ENCODE assay signal across 19 cellular contexts in the genomic region with DNA sequence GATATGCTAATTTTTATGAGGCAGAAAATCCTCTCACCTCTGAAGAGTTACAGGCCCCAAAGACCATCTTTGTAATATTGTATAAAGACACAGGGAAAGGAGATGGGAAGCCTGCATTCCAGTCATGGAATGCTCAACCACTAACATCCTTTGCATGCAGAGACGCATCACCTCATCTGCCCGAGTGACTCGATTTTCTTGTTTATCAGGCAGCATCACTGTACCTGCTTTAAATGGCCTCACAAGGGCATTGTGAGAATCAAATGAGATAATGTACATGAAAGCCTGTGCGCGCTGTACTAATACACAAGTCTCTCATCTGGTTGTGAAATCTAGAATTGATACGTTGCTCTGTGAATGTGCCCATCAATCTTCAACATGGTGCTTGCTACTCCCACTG. TPM values are rescaled to one million over a fixed set of nuclear protein-coding genes. Genes with fewer than 3 reads are reported as not detected.
A peak's percentile ranks its signal among the peaks of the same experiment; 100 is the strongest.
DNase-seq lines count a peak whose midpoint lies in the region; TF ChIP-seq lines count a peak whose summit lies in the region.
"Had no signal": no experiment of that assay in that cellular context is flagged by ENCODE, and none has a peak within 500 bp of the region (broad histone marks: within the 10 kb centered on the region; RNA-seq: fewer than 3 reads in every experiment).

No MANE protein-coding gene starts in this region.

- H4K12ac ChIP-seq in trophoblast cell (ENCODE audit: low read depth, low read length): no peak overlapping the region

- H3K4me1 Mint-ChIP-seq in MCF 10A (ENCODE audit: insufficient read depth, unreplicated experiment): no peaks in the 10 kb centered on the region

- H4K20me1 ChIP-seq in mammary epithelial cell (ENCODE audit: insufficient read depth, low read length) (no peaks in the 10 kb centered on the region), GM23248 (ENCODE audit: insufficient read depth) (no peaks in the 10 kb centered on the region)

- intact Hi-C loops in mammary epithelial cell (cut with micrococcal nuclease) (no loop called here), MCF 10A (cut with micrococcal nuclease) (no loop called here)

- WGBS in mammary epithelial cell (ENCODE audit: low coverage, missing lambda C conversion rate): 13% methylated on average over 6 of the region's 6 CpGs
- no CpG with 5 or more reads among the region's 6 CpGs for WGBS in trophoblast cell (ENCODE audit: extremely low coverage, insufficient coverage, insufficient read length)
- 84 to 91% methylated on average over 6 of the region's 6 CpGs for WGBS in GM23248 (ENCODE audit: low coverage in 1 of 2, low lambda C conversion rate in 2 of 2, missing lambda C conversion rate in 2 of 2), 2 experiments

- H3K27me3 ChIP-seq in mammary epithelial cell (ENCODE audit: insufficient read depth, low read length) (no peaks in the 10 kb centered on the region), trophoblast cell (ENCODE audit: insufficient read depth, low read length) (no peaks in the 10 kb centered on the region), GM23248 (replicated peaks; ENCODE audit: insufficient read depth) (no peaks in the 10 kb centered on the region)

- H3K4me1 ChIP-seq in mammary epithelial cell (ENCODE audit: insufficient read depth, low read length) (peaks cover 9% of the 10 kb centered on the region), trophoblast cell (ENCODE audit: control insufficient read depth in 1 of 2, insufficient read depth in 2 of 2, low read length in 2 of 2) (peaks cover 0 to 4% of the 10 kb centered on the region in 2 experiments), GM23248 (ENCODE audit: insufficient read depth) (no peaks in the 10 kb centered on the region)
- H3K4me1 ChIP-seq: Caco-2 had no signal

- CTCF ChIA-PET in mammary epithelial cell (lab: Charles Lee; ENCODE audit: low non-redundant PET): no interaction called here
- CTCF ChIA-PET in MCF 10A (lab: Yijun Ruan, JAX): interaction anchor here (0.6 to 1.4 kb wide), 4 partner anchors 9 to 419 kb away, joined by 3 to 5 read pairs (median 4); no protein-coding TSS in a partner anchor

- H3K9me2 ChIP-seq in GM23248 (ENCODE audit: insufficient read depth): no peaks in the 10 kb centered on the region

- DNase-seq in mammary epithelial cell: peak; percentile 37
- DNase-seq in MCF 10A (ENCODE audit: unreplicated experiment): no peak
- peak; percentile 14 for DNase-seq in coronary artery (ENCODE audit: low spot score)
- DNase-seq in epithelial cell of prostate (ENCODE audit: low read depth, low spot score): peak; percentile 27
- peak; percentile 27 to 63 for DNase-seq in trophoblast cell
- DNase-seq in stimulated activated CD4-positive, alpha-beta T cell treated with anti-CD3 and anti-CD28 coated beads, Interleukin-4, amount 100 ng/mL, for 1 hour: no peak
- no peak for DNase-seq in GM23248
- DNase-seq in caudate nucleus (lab: John Stamatoyannopoulos, UW): no peak
- DNase-seq: Caco-2; CD8-positive, alpha-beta memory T cell; GOT3 had no signal

- H3K18ac ChIP-seq in trophoblast cell (ENCODE audit: low read length): no peak overlapping the region

- no peak overlapping the region for H3K27ac Mint-ChIP-seq in MCF 10A (ENCODE audit: low read depth, unreplicated experiment)
- H3K27ac Mint-ChIP-seq: CD8-positive, alpha-beta memory T cell had no signal

- no peaks in the 10 kb centered on the region for H3K9me3 Mint-ChIP-seq in MCF 10A (ENCODE audit: unreplicated experiment)

- H3K4me3 ChIP-seq in mammary epithelial cell (replicated peaks in 1 of 3; ENCODE audit: insufficient read depth in 1 of 3, low read depth in 2 of 3, low read length in 3 of 3): no peak overlapping the region
- H3K4me3 ChIP-seq in coronary artery: no peak overlapping the region
- H3K4me3 ChIP-seq in trophoblast cell (ENCODE audit: low read depth, low read length): no peak overlapping the region
- H3K4me3 ChIP-seq in GM23248: no peak overlapping the region
- H3K4me3 ChIP-seq: GM12878, HAP-1 had no signal

- no peak overlapping the region for H2BK5ac ChIP-seq in trophoblast cell (ENCODE audit: low read depth, low read length, poor library complexity)

- H3K14ac ChIP-seq in trophoblast cell (ENCODE audit: low read length): no peak overlapping the region

- H3K9ac ChIP-seq in mammary epithelial cell (ENCODE audit: insufficient read depth, low read length) (no peak overlapping the region), trophoblast cell (ENCODE audit: low read length) (no peak overlapping the region), GM23248 (no peak overlapping the region)

- H3K9me3 ChIP-seq in mammary epithelial cell (replicated peaks; ENCODE audit: insufficient read depth, low read length) (no peaks in the 10 kb centered on the region), trophoblast cell (ENCODE audit: insufficient read depth, low read depth, low read length) (no peaks in the 10 kb centered on the region), GM23248 (ENCODE audit: low read depth) (no peaks in the 10 kb centered on the region)
- H3K9me3 ChIP-seq: Caco-2 had no signal

- no peaks in the 10 kb centered on the region for H3F3A ChIP-seq in GM23248 (ENCODE audit: insufficient read depth)

- BruUV-seq in mammary epithelial cell (replicated peaks; lab: Mats Ljungman, UMichigan) (no TSS peak), MCF 10A (replicated peaks; lab: Mats Ljungman, UMichigan) (no TSS peak)

- no peaks in the 10 kb centered on the region for H3K79me1 ChIP-seq in trophoblast cell (ENCODE audit: low read length)

- H2AK5ac ChIP-seq in trophoblast cell (ENCODE audit: low read length): no peak overlapping the region

- H4K91ac ChIP-seq in trophoblast cell (ENCODE audit: low read depth, low read length): no peak overlapping the region

- H3K23ac ChIP-seq in trophoblast cell (ENCODE audit: low read length): no peak overlapping the region

- no peak overlapping the region for H3K4ac ChIP-seq in trophoblast cell (ENCODE audit: low read depth, low read length)

- no peak overlapping the region for H2AFZ ChIP-seq in mammary epithelial cell (ENCODE audit: low read depth, low read length)
- no peak overlapping the region for H2AFZ ChIP-seq in trophoblast cell (ENCODE audit: insufficient read depth, low read length, poor library complexity)
- no peak overlapping the region for H2AFZ ChIP-seq in GM23248

- H3K79me2 ChIP-seq in mammary epithelial cell (ENCODE audit: insufficient read depth, low read length) (no peaks in the 10 kb centered on the region), trophoblast cell (ENCODE audit: control insufficient read depth, insufficient read depth, low read length, poor library complexity) (no peaks in the 10 kb centered on the region), GM23248 (ENCODE audit: insufficient read depth) (no peaks in the 10 kb centered on the region)

- H3K4me3 Mint-ChIP-seq in MCF 10A (ENCODE audit: unreplicated experiment): no peak overlapping the region
- H3K4me3 Mint-ChIP-seq: CD8-positive, alpha-beta memory T cell had no signal

- dilution Hi-C loops in mammary epithelial cell (cut with HindIII; ENCODE audit: low sequenced_read_pairs): no loop called here

- peaks cover 6% of the 10 kb centered on the region for H3K27me3 Mint-ChIP-seq in MCF 10A (ENCODE audit: insufficient read depth, unreplicated experiment)

- H3K27ac ChIP-seq in mammary epithelial cell (ENCODE audit: insufficient read depth, low read depth, low read length) (no peak overlapping the region), coronary artery (no peak overlapping the region), epithelial cell of prostate (no peak overlapping the region), trophoblast cell (ENCODE audit: low read depth, low read length) (no peak overlapping the region), GM23248 (no peak overlapping the region), caudate nucleus (ENCODE audit: low read depth, low read length) (no peak overlapping the region)
- H3K27ac ChIP-seq: 22Rv1 had no signal

- POLR2A ChIA-PET in MCF 10A (lab: Yijun Ruan, JAX): interaction anchor here (0.6 kb wide), 1 partner anchor 180 kb away, joined by 3 read pairs; no protein-coding TSS in a partner anchor

- no peak overlapping the region for H2BK120ac ChIP-seq in trophoblast cell (ENCODE audit: insufficient read depth, low read length, poor library complexity)

- H2BK12ac ChIP-seq in trophoblast cell (ENCODE audit: low read length): no peak overlapping the region

- no peaks in the 10 kb centered on the region for H3K36me3 Mint-ChIP-seq in MCF 10A (ENCODE audit: insufficient read depth, unreplicated experiment)
- H3K36me3 Mint-ChIP-seq: CD8-positive, alpha-beta memory T cell had no signal

- H4K8ac ChIP-seq in trophoblast cell (ENCODE audit: low read depth, low read length): no peak overlapping the region

- H3K4me2 ChIP-seq in mammary epithelial cell (ENCODE audit: insufficient read depth, low read depth, low read length) (peak overlapping the region; percentile 6), trophoblast cell (ENCODE audit: low read length) (no peak overlapping the region), GM23248 (ENCODE audit: unreplicated experiment) (no peak overlapping the region)

- H3K36me3 ChIP-seq in mammary epithelial cell (ENCODE audit: insufficient read depth, low read length) (no peaks in the 10 kb centered on the region), trophoblast cell (ENCODE audit: control insufficient read depth in 1 of 2, insufficient read depth in 2 of 2, low read length in 2 of 2) (no peaks in the 10 kb centered on the region), GM23248 (ENCODE audit: low read depth) (no peaks in the 10 kb centered on the region)
- H3K36me3 ChIP-seq: HAP-1 had no signal

- TF ChIP-seq CTCF in mammary epithelial cell (conservative IDR thresholded peaks at IDR 0.05 in 1 of 2, IDR thresholded peaks at IDR 0.05 in 1 of 2; ENCODE audit: extremely low read depth in 1 of 2, insufficient read depth in 1 of 2, low read depth in 1 of 2, low read length in 2 of 2): no peak
- TF ChIP-seq CTCF in MCF 10A (IDR thresholded peaks at IDR 0.05; ENCODE audit: unreplicated experiment): no peak
- TF ChIP-seq CTCF in coronary artery (IDR thresholded peaks at IDR 0.05): no peak

- in situ Hi-C loops in mammary epithelial cell (cut with MboI; ENCODE audit: low sequenced_read_pairs in 2 of 2): loop anchor here in 1 of 2 donors (5.0 kb wide), 1 partner anchor 178 kb away; no protein-coding TSS in a partner anchor
- in situ Hi-C loops in GM23248 (cut with MboI): no loop called here

RNA-seq across cellular contexts. Expression of a gene that starts 10.2 kb away (rescaled TPM):
- total RNA-seq in mammary epithelial cell: not detected
- not detected for polyA plus RNA-seq in mammary epithelial cell
- not detected for polyA minus RNA-seq in mammary epithelial cell
- not detected in 2 replicates for total RNA-seq in MCF 10A (2022)
- 0.15 TPM in 1 of 2 replicates, not detected in the other for polyA plus RNA-seq in trophoblast cell (2013)
- not detected in 2 replicates for total RNA-seq in GM23248 (2014; rRNA removed; shearing (Covaris generic))
- polyA plus RNA-seq in GM23248 (2016; fragmentation: Nextera tagmentation; extraction: Ambion mirVana): not detected in 2 replicates
- total RNA-seq: A673; Caco-2; CD8-positive, alpha-beta memory T cell; Daoy; G401; GM12878; HT1080 had no signal
- polyA plus RNA-seq: BJ; CD8-positive, alpha-beta memory T cell; GM12878 had no signal

Comparison
In these comparisons a context has a peak if more than half of its experiments do, and no peak if none do; other contexts are left out.
1. DNase-seq: peak in mammary epithelial cell (single experiment), coronary artery (single experiment), epithelial cell of prostate (single experiment) and trophoblast cell (2 of 2); none in MCF 10A (single experiment), stimulated activated CD4-positive, alpha-beta T cell treated with anti-CD3 and anti-CD28 coated beads, Interleukin-4, amount 100 ng/mL, for 1 hour (single experiment), GM23248 (single experiment) and caudate nucleus (0 of 61).